In the genomic region with DNA sequence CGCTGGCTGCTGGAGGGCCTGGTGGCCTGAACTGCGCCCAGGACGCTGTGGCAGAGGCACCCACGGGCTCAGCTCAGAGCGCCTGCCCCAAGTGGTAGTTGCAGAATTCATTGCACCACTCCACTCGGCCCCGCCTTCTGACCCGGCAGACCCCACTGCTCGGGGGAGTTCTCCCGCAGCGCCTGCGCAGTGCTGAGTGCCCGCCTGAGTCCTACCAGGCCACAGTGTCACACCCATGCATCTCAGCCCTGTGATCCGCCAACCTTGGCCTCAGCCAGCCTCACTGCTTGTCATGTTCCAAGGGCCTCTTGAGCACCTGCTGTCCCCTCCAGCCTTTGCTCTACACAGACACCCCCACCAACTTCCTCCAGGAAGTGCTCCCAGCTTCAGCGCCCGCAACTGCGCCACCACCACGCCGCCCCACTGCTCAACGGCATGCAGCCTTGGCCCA, we compare ENCODE assay signal across 7 cellular contexts. TPM values are rescaled to one million over a fixed set of nuclear protein-coding genes. Genes with fewer than 3 reads are reported as not detected.
DNase-seq lines count a peak whose midpoint lies in the region; ATAC-seq lines count a peak whose summit lies in the region.

No MANE protein-coding gene starts in this region.

- no peak overlapping the region for H3K4me3 Mint-ChIP-seq in activated CD4-positive, alpha-beta T cell treated with anti-CD3 and anti-CD28 coated beads, Interleukin-2, amount 10 ng/mL, durations not matched to agents 7 days and 5 days
- H3K4me3 Mint-ChIP-seq in effector memory CD8-positive, alpha-beta T cell: peak overlapping the region; percentile 52 to 59
- no peak overlapping the region for H3K4me3 Mint-ChIP-seq in stimulated activated effector memory CD8-positive, alpha-beta T cell treated with anti-CD3 and anti-CD28 coated beads, Interleukin-12 subunit alpha, Interleukin-12 subunit beta, amount 100 ng/mL, for 72 hours

- peaks cover 14% of the 10 kb centered on the region for H3K36me3 Mint-ChIP-seq in activated CD4-positive, alpha-beta T cell treated with anti-CD3 and anti-CD28 coated beads, Interleukin-2, amount 10 ng/mL, durations not matched to agents 7 days and 5 days (ENCODE audit: low read depth)
- peaks cover 39% of the 10 kb centered on the region for H3K36me3 Mint-ChIP-seq in effector memory CD8-positive, alpha-beta T cell (ENCODE audit: insufficient read depth)
- peaks cover 63% of the 10 kb centered on the region for H3K36me3 Mint-ChIP-seq in stimulated activated effector memory CD8-positive, alpha-beta T cell treated with anti-CD3 and anti-CD28 coated beads, Interleukin-12 subunit alpha, Interleukin-12 subunit beta, amount 100 ng/mL, for 72 hours

- DNase-seq in activated CD4-positive, alpha-beta T cell treated with anti-CD3 and anti-CD28 coated beads, Interleukin-2, amount 10 ng/mL, durations not matched to agents 7 days and 5 days: peak; percentile 50
- peak; percentile 63 to 71 (median 67) for DNase-seq in effector memory CD8-positive, alpha-beta T cell
- DNase-seq in stimulated activated effector memory CD8-positive, alpha-beta T cell treated with anti-CD3 and anti-CD28 coated beads, Interleukin-12 subunit alpha, Interleukin-12 subunit beta, amount 100 ng/mL, for 72 hours (ENCODE audit: low spot score in 2 of 2): peak in 1 of 2 donors; percentile 69
- DNase-seq in DMS114 treated with DMSO at 0.1 percent for 48 hours (lab: John Stamatoyannopoulos, UW; ENCODE audit: unreplicated experiment): no peak
- no peak for DNase-seq in NCI-H1105 treated with DMSO at 0.1 percent for 48 hours (lab: John Stamatoyannopoulos, UW)

- peak overlapping the region; percentile 76 for H3K27ac Mint-ChIP-seq in activated CD4-positive, alpha-beta T cell treated with anti-CD3 and anti-CD28 coated beads, Interleukin-2, amount 10 ng/mL, durations not matched to agents 7 days and 5 days
- peak overlapping the region; percentile 46 to 75 for H3K27ac Mint-ChIP-seq in effector memory CD8-positive, alpha-beta T cell
- peak overlapping the region; percentile 78 for H3K27ac Mint-ChIP-seq in stimulated activated effector memory CD8-positive, alpha-beta T cell treated with anti-CD3 and anti-CD28 coated beads, Interleukin-12 subunit alpha, Interleukin-12 subunit beta, amount 100 ng/mL, for 72 hours

- no peaks in the 10 kb centered on the region for H3K27me3 Mint-ChIP-seq in activated CD4-positive, alpha-beta T cell treated with anti-CD3 and anti-CD28 coated beads, Interleukin-2, amount 10 ng/mL, durations not matched to agents 7 days and 5 days
- H3K27me3 Mint-ChIP-seq in effector memory CD8-positive, alpha-beta T cell: no peaks in the 10 kb centered on the region

- POLR2A ChIA-PET in activated CD4-positive, alpha-beta T cell treated with anti-CD3 and anti-CD28 coated beads, Interleukin-2, amount 10 ng/mL, durations not matched to agents 7 days and 5 days (lab: Charles Lee): no interaction called here

- H3K9me3 Mint-ChIP-seq in activated CD4-positive, alpha-beta T cell treated with anti-CD3 and anti-CD28 coated beads, Interleukin-2, amount 10 ng/mL, durations not matched to agents 7 days and 5 days: no peaks in the 10 kb centered on the region
- H3K9me3 Mint-ChIP-seq in effector memory CD8-positive, alpha-beta T cell: no peaks in the 10 kb centered on the region
- no peaks in the 10 kb centered on the region for H3K9me3 Mint-ChIP-seq in stimulated activated effector memory CD8-positive, alpha-beta T cell treated with anti-CD3 and anti-CD28 coated beads, Interleukin-12 subunit alpha, Interleukin-12 subunit beta, amount 100 ng/mL, for 72 hours

- H3K4me1 Mint-ChIP-seq in activated CD4-positive, alpha-beta T cell treated with anti-CD3 and anti-CD28 coated beads, Interleukin-2, amount 10 ng/mL, durations not matched to agents 7 days and 5 days: peaks cover 29% of the 10 kb centered on the region
- H3K4me1 Mint-ChIP-seq in effector memory CD8-positive, alpha-beta T cell (ENCODE audit: low read depth in 2 of 2): peaks cover 6 to 22% of the 10 kb centered on the region in 2 donors
- H3K4me1 Mint-ChIP-seq in stimulated activated effector memory CD8-positive, alpha-beta T cell treated with anti-CD3 and anti-CD28 coated beads, Interleukin-12 subunit alpha, Interleukin-12 subunit beta, amount 100 ng/mL, for 72 hours: peaks cover 30% of the 10 kb centered on the region

- peak; percentile 44 for ATAC-seq in HG03432 (IDR thresholded peaks at IDR 0.05; ENCODE audit: unreplicated experiment)
- ATAC-seq in effector memory CD8-positive, alpha-beta T cell (replicated peaks): peak; percentile 84
- ATAC-seq in stimulated activated effector memory CD8-positive, alpha-beta T cell treated with anti-CD3 and anti-CD28 coated beads, Interleukin-12 subunit alpha, Interleukin-12 subunit beta, amount 100 ng/mL, for 72 hours: peak; percentile 66
- ATAC-seq in HG03439 (IDR thresholded peaks at IDR 0.05; ENCODE audit: unreplicated experiment): no peak

- CTCF ChIA-PET in activated CD4-positive, alpha-beta T cell treated with anti-CD3 and anti-CD28 coated beads, Interleukin-2, amount 10 ng/mL, durations not matched to agents 7 days and 5 days (lab: Charles Lee): interaction anchor here (1.0 kb wide), 1 partner anchor 30 kb away, joined by 4 read pairs; no protein-coding TSS in a partner anchor

RNA-seq across cellular contexts. Expression of a gene that starts 12.2 kb away (rescaled TPM):
- total RNA-seq in activated CD4-positive, alpha-beta T cell treated with anti-CD3 and anti-CD28 coated beads, Interleukin-2, amount 10 ng/mL, durations not matched to agents 7 days and 5 days: under 1 TPM; 0.15 to 0.23 TPM

Comparison
In these comparisons a context has a peak if more than half of its experiments do, and no peak if none do; other contexts are left out.
1. DNase-seq: peak in activated CD4-positive, alpha-beta T cell treated with anti-CD3 and anti-CD28 coated beads, Interleukin-2, amount 10 ng/mL, durations not matched to agents 7 days and 5 days (single experiment) and effector memory CD8-positive, alpha-beta T cell (3 of 3); none in DMS114 treated with DMSO at 0.1 percent for 48 hours (single experiment) and NCI-H1105 treated with DMSO at 0.1 percent for 48 hours (single experiment).
2. H3K4me3 Mint-ChIP-seq: peak in effector memory CD8-positive, alpha-beta T cell (2 of 2); none in activated CD4-positive, alpha-beta T cell treated with anti-CD3 and anti-CD28 coated beads, Interleukin-2, amount 10 ng/mL, durations not matched to agents 7 days and 5 days (single experiment) and stimulated activated effector memory CD8-positive, alpha-beta T cell treated with anti-CD3 and anti-CD28 coated beads, Interleukin-12 subunit alpha, Interleukin-12 subunit beta, amount 100 ng/mL, for 72 hours (single experiment).
3. Peak in every context shown above with its lines, with median percentiles within 50 percentile points of each other: H3K27ac Mint-ChIP-seq.